1 cellular context compared by ENCODE assay signal in the genomic region with DNA sequence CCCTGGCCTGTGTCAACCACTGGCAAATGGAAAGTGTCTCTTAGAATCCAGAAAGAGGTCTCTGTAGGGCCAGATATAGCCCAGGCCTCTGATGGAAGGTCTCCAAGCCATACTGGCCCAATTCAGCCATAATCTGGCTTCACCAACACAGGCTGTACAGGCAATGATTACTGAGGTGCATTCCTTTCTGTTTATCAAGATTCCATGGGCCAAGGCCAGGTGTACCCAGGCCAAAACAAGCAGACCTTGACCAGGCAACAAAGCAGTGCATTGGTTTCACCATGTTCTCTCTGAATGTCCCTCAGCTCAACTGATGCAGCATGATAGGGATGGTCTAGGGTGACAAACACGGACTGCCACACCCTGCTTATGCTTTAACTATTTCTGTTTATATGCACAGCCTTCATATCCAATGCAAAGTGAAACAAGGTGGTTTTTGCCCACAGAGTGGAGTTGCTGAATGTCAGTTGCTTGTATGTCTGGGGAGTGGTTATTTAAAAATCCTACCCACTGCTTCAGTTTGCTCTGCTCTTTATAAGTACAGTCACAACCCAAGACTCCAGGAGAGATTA.
TF ChIP-seq lines count a peak whose summit lies in the region.

No MANE protein-coding gene starts in this region.

TF ChIP-seq in HepG2, 621 proteins besides CTCF, POLR2A, EP300 and RAD21 (continued from another document):
- no peak for TF ChIP-seq NBN (conservative IDR thresholded peaks at IDR 0.05)
- peak; percentile 36; the same call in 1 of the 2 replicates for TF ChIP-seq KMT2A (CRISPR knock-in tag; IDR thresholded peaks at IDR 0.05)
- TF ChIP-seq, protein P1, sequence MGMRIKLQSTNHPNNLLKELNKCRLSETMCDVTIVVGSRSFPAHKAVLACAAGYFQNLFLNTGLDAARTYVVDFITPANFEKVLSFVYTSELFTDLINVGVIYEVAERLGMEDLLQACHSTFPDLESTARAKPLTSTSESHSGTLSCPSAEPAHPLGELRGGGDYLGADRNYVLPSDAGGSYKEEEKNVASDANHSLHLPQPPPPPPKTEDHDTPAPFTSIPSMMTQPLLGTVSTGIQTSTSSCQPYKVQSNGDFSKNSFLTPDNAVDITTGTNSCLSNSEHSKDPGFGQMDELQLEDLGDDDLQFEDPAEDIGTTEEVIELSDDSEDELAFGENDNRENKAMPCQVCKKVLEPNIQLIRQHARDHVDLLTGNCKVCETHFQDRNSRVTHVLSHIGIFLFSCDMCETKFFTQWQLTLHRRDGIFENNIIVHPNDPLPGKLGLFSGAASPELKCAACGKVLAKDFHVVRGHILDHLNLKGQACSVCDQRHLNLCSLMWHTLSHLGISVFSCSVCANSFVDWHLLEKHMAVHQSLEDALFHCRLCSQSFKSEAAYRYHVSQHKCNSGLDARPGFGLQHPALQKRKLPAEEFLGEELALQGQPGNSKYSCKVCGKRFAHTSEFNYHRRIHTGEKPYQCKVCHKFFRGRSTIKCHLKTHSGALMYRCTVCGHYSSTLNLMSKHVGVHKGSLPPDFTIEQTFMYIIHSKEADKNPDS (CRISPR knock-in tag; IDR thresholded peaks at IDR 0.05) = no peak
- TF ChIP-seq, protein P2, sequence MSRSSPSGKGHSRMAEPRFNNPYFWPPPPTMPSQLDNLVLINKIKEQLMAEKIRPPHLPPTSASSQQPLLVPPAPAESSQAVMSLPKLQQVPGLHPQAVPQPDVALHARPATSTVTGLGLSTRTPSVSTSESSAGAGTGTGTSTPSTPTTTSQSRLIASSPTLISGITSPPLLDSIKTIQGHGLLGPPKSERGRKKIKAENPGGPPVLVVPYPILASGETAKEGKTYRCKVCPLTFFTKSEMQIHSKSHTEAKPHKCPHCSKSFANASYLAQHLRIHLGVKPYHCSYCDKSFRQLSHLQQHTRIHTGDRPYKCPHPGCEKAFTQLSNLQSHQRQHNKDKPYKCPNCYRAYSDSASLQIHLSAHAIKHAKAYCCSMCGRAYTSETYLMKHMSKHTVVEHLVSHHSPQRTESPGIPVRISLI (CRISPR knock-in tag; IDR thresholded peaks at IDR 0.05; ENCODE audit: borderline replicate concordance) = no peak; the same call in 1 of the 2 replicates
- TF ChIP-seq CBX5 (CRISPR knock-in tag; IDR thresholded peaks at IDR 0.05; ENCODE audit: borderline replicate concordance) = peak; percentile 64; the same call in 1 of the 2 replicates
- TF ChIP-seq ZNF432 (CRISPR knock-in tag; IDR thresholded peaks at IDR 0.05; ENCODE audit: borderline replicate concordance) = no peak
- TF ChIP-seq, protein P3, sequence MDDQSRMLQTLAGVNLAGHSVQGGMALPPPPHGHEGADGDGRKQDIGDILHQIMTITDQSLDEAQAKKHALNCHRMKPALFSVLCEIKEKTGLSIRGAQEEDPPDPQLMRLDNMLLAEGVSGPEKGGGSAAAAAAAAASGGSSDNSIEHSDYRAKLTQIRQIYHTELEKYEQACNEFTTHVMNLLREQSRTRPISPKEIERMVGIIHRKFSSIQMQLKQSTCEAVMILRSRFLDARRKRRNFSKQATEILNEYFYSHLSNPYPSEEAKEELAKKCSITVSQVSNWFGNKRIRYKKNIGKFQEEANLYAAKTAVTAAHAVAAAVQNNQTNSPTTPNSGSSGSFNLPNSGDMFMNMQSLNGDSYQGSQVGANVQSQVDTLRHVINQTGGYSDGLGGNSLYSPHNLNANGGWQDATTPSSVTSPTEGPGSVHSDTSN (CRISPR knock-in tag; IDR thresholded peaks at IDR 0.05; ENCODE audit: borderline replicate concordance) = no peak
- TF ChIP-seq ZNF34 (CRISPR knock-in tag; IDR thresholded peaks at IDR 0.05; ENCODE audit: borderline replicate concordance) = no peak
- no peak for TF ChIP-seq AKAP8 (CRISPR knock-in tag; IDR thresholded peaks at IDR 0.05)
- TF ChIP-seq MLLT10 (CRISPR knock-in tag; IDR thresholded peaks at IDR 0.05) = no peak
- TF ChIP-seq SAFB2 (CRISPR knock-in tag; IDR thresholded peaks at IDR 0.05; ENCODE audit: borderline replicate concordance, low read depth) = no peak
- no peak for TF ChIP-seq ZNF451 (CRISPR knock-in tag; IDR thresholded peaks at IDR 0.05)
- TF ChIP-seq ZNF598 (CRISPR knock-in tag; IDR thresholded peaks at IDR 0.05; ENCODE audit: borderline replicate concordance) = no peak
- no peak for TF ChIP-seq FOSL1 (CRISPR knock-in tag; IDR thresholded peaks at IDR 0.05; ENCODE audit: borderline replicate concordance)
- TF ChIP-seq SOX13 (IDR thresholded peaks at IDR 0.05) = 0 out of 2 replicates have a peak, but pooled peaks have one; percentile 7
- peak in 1 of 2 experiments; percentile 93; a peak in 2 of 4 replicates for TF ChIP-seq SOX13 (CRISPR knock-in tag; conservative IDR thresholded peaks at IDR 0.05 in 1 of 2, IDR thresholded peaks at IDR 0.05 in 1 of 2)
- TF ChIP-seq KLF16 (CRISPR knock-in tag; IDR thresholded peaks at IDR 0.05) = peak in 1 of 2 experiments; percentile 81; a peak in 2 of 4 replicates
- TF ChIP-seq NCOA1 (CRISPR knock-in tag; IDR thresholded peaks at IDR 0.05) = no peak
- TF ChIP-seq GFI1 (CRISPR knock-in tag; IDR thresholded peaks at IDR 0.05; ENCODE audit: borderline replicate concordance) = peak; percentile 83
- peak; percentile 65; the same call in 1 of the 2 replicates for TF ChIP-seq ZMYM3 (CRISPR knock-in tag; IDR thresholded peaks at IDR 0.05)
- TF ChIP-seq ZNF44 (CRISPR knock-in tag; IDR thresholded peaks at IDR 0.05) = no peak
- TF ChIP-seq POLR2AphosphoS2 (IDR thresholded peaks at IDR 0.05; ENCODE audit: low read depth, low read length) = no peak
- TF ChIP-seq HNRNPLL (IDR thresholded peaks at IDR 0.05; ENCODE audit: low read depth, low read length, poor library complexity, severe bottlenecking) = no peak
- 0 out of 2 replicates have a peak, but pooled peaks have one; percentile 51 for TF ChIP-seq FOXC1 (CRISPR knock-in tag; IDR thresholded peaks at IDR 0.05; ENCODE audit: borderline replicate concordance)
- TF ChIP-seq ZNF792 (CRISPR knock-in tag; IDR thresholded peaks at IDR 0.05) = peak; percentile 32; the same call in 1 of the 2 replicates
- peak; percentile 74 for TF ChIP-seq ARNTL (CRISPR knock-in tag; IDR thresholded peaks at IDR 0.05)
- TF ChIP-seq KLF13 (CRISPR knock-in tag; IDR thresholded peaks at IDR 0.05) = no peak
- TF ChIP-seq, protein P4, sequence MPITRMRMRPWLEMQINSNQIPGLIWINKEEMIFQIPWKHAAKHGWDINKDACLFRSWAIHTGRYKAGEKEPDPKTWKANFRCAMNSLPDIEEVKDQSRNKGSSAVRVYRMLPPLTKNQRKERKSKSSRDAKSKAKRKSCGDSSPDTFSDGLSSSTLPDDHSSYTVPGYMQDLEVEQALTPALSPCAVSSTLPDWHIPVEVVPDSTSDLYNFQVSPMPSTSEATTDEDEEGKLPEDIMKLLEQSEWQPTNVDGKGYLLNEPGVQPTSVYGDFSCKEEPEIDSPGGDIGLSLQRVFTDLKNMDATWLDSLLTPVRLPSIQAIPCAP (CRISPR knock-in tag; IDR thresholded peaks at IDR 0.05; ENCODE audit: low read depth) = no peak
- TF ChIP-seq YEATS4 (CRISPR knock-in tag; IDR thresholded peaks at IDR 0.05; ENCODE audit: borderline replicate concordance) = peak; percentile 35; the same call in 1 of the 2 replicates
- TF ChIP-seq MED1 (CRISPR knock-in tag; IDR thresholded peaks at IDR 0.05) = peak; percentile 97
- TF ChIP-seq SMARCE1 (IDR thresholded peaks at IDR 0.05; ENCODE audit: borderline replicate concordance) = no peak
- peak; percentile 84 for TF ChIP-seq ZFX (CRISPR knock-in tag; IDR thresholded peaks at IDR 0.05; ENCODE audit: low read depth)
- TF ChIP-seq, protein P5, sequence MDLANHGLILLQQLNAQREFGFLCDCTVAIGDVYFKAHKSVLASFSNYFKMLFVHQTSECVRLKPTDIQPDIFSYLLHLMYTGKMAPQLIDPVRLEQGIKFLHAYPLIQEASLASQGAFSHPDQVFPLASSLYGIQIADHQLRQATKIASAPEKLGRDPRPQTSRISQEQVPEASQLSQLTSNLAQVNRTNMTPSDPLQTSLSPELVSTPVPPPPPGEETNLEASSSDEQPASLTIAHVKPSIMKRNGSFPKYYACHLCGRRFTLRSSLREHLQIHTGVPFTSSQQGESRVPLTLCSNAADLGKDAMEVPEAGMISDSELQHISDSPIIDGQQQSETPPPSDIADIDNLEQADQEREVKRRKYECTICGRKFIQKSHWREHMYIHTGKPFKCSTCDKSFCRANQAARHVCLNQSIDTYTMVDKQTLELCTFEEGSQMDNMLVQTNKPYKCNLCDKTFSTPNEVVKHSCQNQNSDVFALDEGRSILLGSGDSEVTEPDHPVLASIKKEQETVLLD (CRISPR knock-in tag; IDR thresholded peaks at IDR 0.05; ENCODE audit: low read depth) = no peak
- peak; percentile 23 for TF ChIP-seq ASH2L (IDR thresholded peaks at IDR 0.05; ENCODE audit: insufficient read length, low read depth, low read length)
- no peak for TF ChIP-seq ZFP36 (IDR thresholded peaks at IDR 0.05; ENCODE audit: borderline replicate concordance, low read depth, low read length, partially characterized antibody)
- no peak for TF ChIP-seq ZNF816 (CRISPR knock-in tag; IDR thresholded peaks at IDR 0.05; ENCODE audit: borderline replicate concordance)
- TF ChIP-seq, protein P6, sequence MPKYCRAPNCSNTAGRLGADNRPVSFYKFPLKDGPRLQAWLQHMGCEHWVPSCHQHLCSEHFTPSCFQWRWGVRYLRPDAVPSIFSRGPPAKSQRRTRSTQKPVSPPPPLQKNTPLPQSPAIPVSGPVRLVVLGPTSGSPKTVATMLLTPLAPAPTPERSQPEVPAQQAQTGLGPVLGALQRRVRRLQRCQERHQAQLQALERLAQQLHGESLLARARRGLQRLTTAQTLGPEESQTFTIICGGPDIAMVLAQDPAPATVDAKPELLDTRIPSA (CRISPR knock-in tag; IDR thresholded peaks at IDR 0.05; ENCODE audit: borderline replicate concordance) = no peak
- TF ChIP-seq ZNF260 (CRISPR knock-in tag; IDR thresholded peaks at IDR 0.05; ENCODE audit: borderline replicate concordance, low read depth) = no peak
- TF ChIP-seq, protein P7, sequence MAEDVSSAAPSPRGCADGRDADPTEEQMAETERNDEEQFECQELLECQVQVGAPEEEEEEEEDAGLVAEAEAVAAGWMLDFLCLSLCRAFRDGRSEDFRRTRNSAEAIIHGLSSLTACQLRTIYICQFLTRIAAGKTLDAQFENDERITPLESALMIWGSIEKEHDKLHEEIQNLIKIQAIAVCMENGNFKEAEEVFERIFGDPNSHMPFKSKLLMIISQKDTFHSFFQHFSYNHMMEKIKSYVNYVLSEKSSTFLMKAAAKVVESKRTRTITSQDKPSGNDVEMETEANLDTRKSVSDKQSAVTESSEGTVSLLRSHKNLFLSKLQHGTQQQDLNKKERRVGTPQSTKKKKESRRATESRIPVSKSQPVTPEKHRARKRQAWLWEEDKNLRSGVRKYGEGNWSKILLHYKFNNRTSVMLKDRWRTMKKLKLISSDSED (CRISPR knock-in tag; IDR thresholded peaks at IDR 0.05) = no peak
- TF ChIP-seq ZNF207 (IDR thresholded peaks at IDR 0.05; ENCODE audit: borderline replicate concordance) = no peak
- TF ChIP-seq RARA (CRISPR knock-in tag; IDR thresholded peaks at IDR 0.05) = peak; percentile 93
- TF ChIP-seq ZBTB38 (CRISPR knock-in tag; IDR thresholded peaks at IDR 0.05) = 0 out of 2 replicates have a peak, but pooled peaks have one; percentile 21
- peak; percentile 71 for TF ChIP-seq PHF21A (CRISPR knock-in tag; IDR thresholded peaks at IDR 0.05)
- peak; percentile 78; the same call in 1 of the 2 replicates for TF ChIP-seq ZNF337 (CRISPR knock-in tag; IDR thresholded peaks at IDR 0.05; ENCODE audit: borderline replicate concordance, low read depth)
- TF ChIP-seq, protein P8, sequence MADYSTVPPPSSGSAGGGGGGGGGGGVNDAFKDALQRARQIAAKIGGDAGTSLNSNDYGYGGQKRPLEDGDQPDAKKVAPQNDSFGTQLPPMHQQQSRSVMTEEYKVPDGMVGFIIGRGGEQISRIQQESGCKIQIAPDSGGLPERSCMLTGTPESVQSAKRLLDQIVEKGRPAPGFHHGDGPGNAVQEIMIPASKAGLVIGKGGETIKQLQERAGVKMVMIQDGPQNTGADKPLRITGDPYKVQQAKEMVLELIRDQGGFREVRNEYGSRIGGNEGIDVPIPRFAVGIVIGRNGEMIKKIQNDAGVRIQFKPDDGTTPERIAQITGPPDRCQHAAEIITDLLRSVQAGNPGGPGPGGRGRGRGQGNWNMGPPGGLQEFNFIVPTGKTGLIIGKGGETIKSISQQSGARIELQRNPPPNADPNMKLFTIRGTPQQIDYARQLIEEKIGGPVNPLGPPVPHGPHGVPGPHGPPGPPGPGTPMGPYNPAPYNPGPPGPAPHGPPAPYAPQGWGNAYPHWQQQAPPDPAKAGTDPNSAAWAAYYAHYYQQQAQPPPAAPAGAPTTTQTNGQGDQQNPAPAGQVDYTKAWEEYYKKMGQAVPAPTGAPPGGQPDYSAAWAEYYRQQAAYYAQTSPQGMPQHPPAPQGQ (CRISPR knock-in tag; IDR thresholded peaks at IDR 0.05; ENCODE audit: borderline replicate concordance) = peak; percentile 86; the same call in 1 of the 2 replicates
- TF ChIP-seq PHB2 (IDR thresholded peaks at IDR 0.05; ENCODE audit: partially characterized antibody) = no peak
- no peak for TF ChIP-seq BHLHE40 (IDR thresholded peaks at IDR 0.05; ENCODE audit: low read length)
- TF ChIP-seq, protein P9, sequence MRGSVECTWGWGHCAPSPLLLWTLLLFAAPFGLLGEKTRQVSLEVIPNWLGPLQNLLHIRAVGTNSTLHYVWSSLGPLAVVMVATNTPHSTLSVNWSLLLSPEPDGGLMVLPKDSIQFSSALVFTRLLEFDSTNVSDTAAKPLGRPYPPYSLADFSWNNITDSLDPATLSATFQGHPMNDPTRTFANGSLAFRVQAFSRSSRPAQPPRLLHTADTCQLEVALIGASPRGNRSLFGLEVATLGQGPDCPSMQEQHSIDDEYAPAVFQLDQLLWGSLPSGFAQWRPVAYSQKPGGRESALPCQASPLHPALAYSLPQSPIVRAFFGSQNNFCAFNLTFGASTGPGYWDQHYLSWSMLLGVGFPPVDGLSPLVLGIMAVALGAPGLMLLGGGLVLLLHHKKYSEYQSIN (CRISPR knock-in tag; IDR thresholded peaks at IDR 0.05; ENCODE audit: borderline replicate concordance) = no peak
- no peak for TF ChIP-seq FOXM1 (CRISPR knock-in tag; IDR thresholded peaks at IDR 0.05)
